ENCODE assay signal across 16 cellular contexts in the genomic region with DNA sequence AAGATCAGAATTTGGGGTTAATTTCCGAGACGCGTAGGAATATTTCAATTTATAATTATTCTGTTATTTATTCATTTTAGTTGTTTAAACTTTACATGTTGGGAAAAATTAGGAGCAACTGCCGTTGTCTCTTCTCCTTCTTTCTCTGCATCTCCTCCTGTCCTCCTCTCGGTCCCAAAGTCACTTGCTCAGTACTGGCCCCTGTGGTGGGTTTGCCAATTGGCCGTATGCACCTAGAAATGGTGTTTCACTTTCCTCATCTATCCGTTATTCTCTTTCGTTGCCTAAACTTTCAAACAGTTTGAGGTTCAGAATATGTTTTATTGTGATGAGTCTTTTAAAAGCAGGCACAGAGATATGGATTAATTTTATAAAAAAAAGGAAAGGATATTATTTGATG.
DNase-seq lines count a peak whose midpoint lies in the region; ATAC-seq and TF ChIP-seq lines count a peak whose summit lies in the region.
"Had no signal": no experiment of that assay in that cellular context is flagged by ENCODE, and none has a peak within 500 bp of the region (broad histone marks: within the 10 kb centered on the region; RNA-seq: fewer than 3 reads in every experiment).

No MANE protein-coding gene starts in this region.

- no peaks in the 10 kb centered on the region for H3K9me3 Mint-ChIP-seq in activated T-helper 2 cell treated with anti-CD3 and anti-CD28 coated beads, Interferon-gamma antibody, Interleukin-2, Interleukin-4, amounts not matched to agents 10 μg/mL and 5 μg/mL and 100 μg/mL, durations not matched to agents 14 hours and 24 hours and 36 hours
- H3K9me3 Mint-ChIP-seq: IgD-negative memory B cell had no signal

- no peak overlapping the region for H3K4me3 ChIP-seq in AG04450 (ENCODE audit: low read depth, low read length)
- H3K4me3 ChIP-seq in GM12875 (ENCODE audit: low read depth, low read length) = no peak overlapping the region
- H3K4me3 ChIP-seq: breast epithelium, Peyer's patch, psoas muscle had no signal

- H3K36me3 Mint-ChIP-seq in activated T-helper 2 cell treated with anti-CD3 and anti-CD28 coated beads, Interferon-gamma antibody, Interleukin-2, Interleukin-4, amounts not matched to agents 10 μg/mL and 5 μg/mL and 100 μg/mL, durations not matched to agents 14 hours and 24 hours and 36 hours (ENCODE audit: low read depth) = no peaks in the 10 kb centered on the region
- H3K36me3 Mint-ChIP-seq: IgD-negative memory B cell had no signal

- TF ChIP-seq CTCF in AG04450 (IDR thresholded peaks at IDR 0.05; ENCODE audit: low read depth, low read length) = peak; percentile 24
- peak; percentile 43; the same call in 1 of the 2 replicates for TF ChIP-seq CTCF in GM12875 (IDR thresholded peaks at IDR 0.05; ENCODE audit: borderline replicate concordance, insufficient read depth, low read depth, low read length)
- peak; percentile 25 for TF ChIP-seq CTCF in foreskin keratinocyte (conservative IDR thresholded peaks at IDR 0.05)

- H3K4me1 Mint-ChIP-seq in activated T-helper 2 cell treated with anti-CD3 and anti-CD28 coated beads, Interferon-gamma antibody, Interleukin-2, Interleukin-4, amounts not matched to agents 10 μg/mL and 5 μg/mL and 100 μg/mL, durations not matched to agents 14 hours and 24 hours and 36 hours (ENCODE audit: low read depth) = peaks cover 15% of the 10 kb centered on the region

- H3K9me3 ChIP-seq in AG04450 (ENCODE audit: control insufficient read depth, insufficient read depth, low read length) = no peaks in the 10 kb centered on the region
- H3K9me3 ChIP-seq: breast epithelium, Peyer's patch, psoas muscle had no signal

- H3K27ac ChIP-seq in AG04450 (ENCODE audit: low read depth, low read length) (no peak overlapping the region), foreskin keratinocyte (no peak overlapping the region)
- H3K27ac ChIP-seq: breast epithelium, Peyer's patch, psoas muscle had no signal

- H3K27me3 Mint-ChIP-seq in activated T-helper 2 cell treated with anti-CD3 and anti-CD28 coated beads, Interferon-gamma antibody, Interleukin-2, Interleukin-4, amounts not matched to agents 10 μg/mL and 5 μg/mL and 100 μg/mL, durations not matched to agents 14 hours and 24 hours and 36 hours (ENCODE audit: low read depth) = peaks cover 47% of the 10 kb centered on the region

- DNase-seq in AG04450 (ENCODE audit: low read depth, low spot score) (no peak), foreskin keratinocyte (no peak), T-helper 2 cell (no peak), NCI-H524 (lab: John Stamatoyannopoulos, UW) (no peak), OCI-M2 (lab: John Stamatoyannopoulos, UW; ENCODE audit: unreplicated experiment) (no peak)
- no peak for DNase-seq in activated T-helper 2 cell treated with anti-CD3 and anti-CD28 coated beads, Interferon-gamma antibody, Interleukin-2, Interleukin-4, amounts not matched to agents 10 μg/mL and 5 μg/mL and 100 μg/mL, durations not matched to agents 14 hours and 24 hours and 36 hours (ENCODE audit: low spot score)
- DNase-seq: activated CD4-positive, alpha-beta T cell treated with anti-CD3 and anti-CD28 coated beads, Interleukin-2, amount 50 U/mL, for 48 hours; C1 segment of cervical spinal cord; erythroblast; NCI-H2107; Peyer's patch; psoas muscle had no signal

- H3K4me3 Mint-ChIP-seq in activated T-helper 2 cell treated with anti-CD3 and anti-CD28 coated beads, Interferon-gamma antibody, Interleukin-2, Interleukin-4, amounts not matched to agents 10 μg/mL and 5 μg/mL and 100 μg/mL, durations not matched to agents 14 hours and 24 hours and 36 hours (ENCODE audit: low read depth) = no peak overlapping the region
- H3K4me3 Mint-ChIP-seq: IgD-negative memory B cell had no signal

- H3K27ac Mint-ChIP-seq in activated T-helper 2 cell treated with anti-CD3 and anti-CD28 coated beads, Interferon-gamma antibody, Interleukin-2, Interleukin-4, amounts not matched to agents 10 μg/mL and 5 μg/mL and 100 μg/mL, durations not matched to agents 14 hours and 24 hours and 36 hours = no peak overlapping the region
- H3K27ac Mint-ChIP-seq: IgD-negative memory B cell had no signal

- POLR2A ChIA-PET in AG04450 (lab: Yijun Ruan, JAX) = no interaction called here

- ATAC-seq in SK-N-SH treated with all-trans-retinoic acid at 6 μM for 48 hours (peak; percentile 80), foreskin keratinocyte (no peak)
- ATAC-seq: psoas muscle had no signal

- CTCF ChIA-PET in AG04450 (lab: Charles Lee) = interaction anchor here (0.9 to 1.1 kb wide), 3 partner anchors 8 to 13 kb away, joined by 3 to 4 read pairs (median 3); no protein-coding TSS in a partner anchor

- intact Hi-C loops in activated T-helper 2 cell treated with anti-CD3 and anti-CD28 coated beads, Interferon-gamma antibody, Interleukin-2, Interleukin-4, amounts not matched to agents 10 μg/mL and 5 μg/mL and 100 μg/mL, durations not matched to agents 14 hours and 24 hours and 36 hours (cut with micrococcal nuclease) = no loop called here

- H3K4me1 ChIP-seq in foreskin keratinocyte = no peaks in the 10 kb centered on the region
- H3K4me1 ChIP-seq: breast epithelium, psoas muscle had no signal

- no peaks in the 10 kb centered on the region for H3K27me3 ChIP-seq in AG04450 (ENCODE audit: control insufficient read depth, insufficient read depth, low read length)
- H3K27me3 ChIP-seq in foreskin keratinocyte = peaks cover 2% of the 10 kb centered on the region
- H3K27me3 ChIP-seq: breast epithelium, Peyer's patch had no signal

TF ChIP-seq in SK-N-SH treated with all-trans-retinoic acid at 6 μM for 48 hours, 23 proteins besides CTCF, POLR2A, EP300 and RAD21:
- TF ChIP-seq, protein P1, sequence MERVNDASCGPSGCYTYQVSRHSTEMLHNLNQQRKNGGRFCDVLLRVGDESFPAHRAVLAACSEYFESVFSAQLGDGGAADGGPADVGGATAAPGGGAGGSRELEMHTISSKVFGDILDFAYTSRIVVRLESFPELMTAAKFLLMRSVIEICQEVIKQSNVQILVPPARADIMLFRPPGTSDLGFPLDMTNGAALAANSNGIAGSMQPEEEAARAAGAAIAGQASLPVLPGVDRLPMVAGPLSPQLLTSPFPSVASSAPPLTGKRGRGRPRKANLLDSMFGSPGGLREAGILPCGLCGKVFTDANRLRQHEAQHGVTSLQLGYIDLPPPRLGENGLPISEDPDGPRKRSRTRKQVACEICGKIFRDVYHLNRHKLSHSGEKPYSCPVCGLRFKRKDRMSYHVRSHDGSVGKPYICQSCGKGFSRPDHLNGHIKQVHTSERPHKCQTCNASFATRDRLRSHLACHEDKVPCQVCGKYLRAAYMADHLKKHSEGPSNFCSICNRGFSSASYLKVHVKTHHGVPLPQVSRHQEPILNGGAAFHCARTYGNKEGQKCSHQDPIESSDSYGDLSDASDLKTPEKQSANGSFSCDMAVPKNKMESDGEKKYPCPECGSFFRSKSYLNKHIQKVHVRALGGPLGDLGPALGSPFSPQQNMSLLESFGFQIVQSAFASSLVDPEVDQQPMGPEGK (CRISPR knock-in tag; IDR thresholded peaks at IDR 0.05; ENCODE audit: borderline replicate concordance) = no peak
- TF ChIP-seq ZNF565 (CRISPR knock-in tag; conservative IDR thresholded peaks at IDR 0.05; ENCODE audit: low read depth) (no peak), ZFP30 (CRISPR knock-in tag; IDR thresholded peaks at IDR 0.05) (no peak), ISL1 (CRISPR knock-in tag; IDR thresholded peaks at IDR 0.05) (no peak), TCF4 (CRISPR knock-in tag; IDR thresholded peaks at IDR 0.05; ENCODE audit: borderline replicate concordance) (no peak), POU6F1 (CRISPR knock-in tag; IDR thresholded peaks at IDR 0.05; ENCODE audit: borderline replicate concordance, low read depth) (no peak)
- TF ChIP-seq, protein P2, sequence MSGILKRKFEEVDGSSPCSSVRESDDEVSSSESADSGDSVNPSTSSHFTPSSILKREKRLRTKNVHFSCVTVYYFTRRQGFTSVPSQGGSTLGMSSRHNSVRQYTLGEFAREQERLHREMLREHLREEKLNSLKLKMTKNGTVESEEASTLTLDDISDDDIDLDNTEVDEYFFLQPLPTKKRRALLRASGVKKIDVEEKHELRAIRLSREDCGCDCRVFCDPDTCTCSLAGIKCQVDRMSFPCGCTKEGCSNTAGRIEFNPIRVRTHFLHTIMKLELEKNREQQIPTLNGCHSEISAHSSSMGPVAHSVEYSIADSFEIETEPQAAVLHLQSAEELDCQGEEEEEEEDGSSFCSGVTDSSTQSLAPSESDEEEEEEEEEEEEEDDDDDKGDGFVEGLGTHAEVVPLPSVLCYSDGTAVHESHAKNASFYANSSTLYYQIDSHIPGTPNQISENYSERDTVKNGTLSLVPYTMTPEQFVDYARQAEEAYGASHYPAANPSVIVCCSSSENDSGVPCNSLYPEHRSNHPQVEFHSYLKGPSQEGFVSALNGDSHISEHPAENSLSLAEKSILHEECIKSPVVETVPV (CRISPR knock-in tag; IDR thresholded peaks at IDR 0.05) = no peak
